In the genomic region with DNA sequence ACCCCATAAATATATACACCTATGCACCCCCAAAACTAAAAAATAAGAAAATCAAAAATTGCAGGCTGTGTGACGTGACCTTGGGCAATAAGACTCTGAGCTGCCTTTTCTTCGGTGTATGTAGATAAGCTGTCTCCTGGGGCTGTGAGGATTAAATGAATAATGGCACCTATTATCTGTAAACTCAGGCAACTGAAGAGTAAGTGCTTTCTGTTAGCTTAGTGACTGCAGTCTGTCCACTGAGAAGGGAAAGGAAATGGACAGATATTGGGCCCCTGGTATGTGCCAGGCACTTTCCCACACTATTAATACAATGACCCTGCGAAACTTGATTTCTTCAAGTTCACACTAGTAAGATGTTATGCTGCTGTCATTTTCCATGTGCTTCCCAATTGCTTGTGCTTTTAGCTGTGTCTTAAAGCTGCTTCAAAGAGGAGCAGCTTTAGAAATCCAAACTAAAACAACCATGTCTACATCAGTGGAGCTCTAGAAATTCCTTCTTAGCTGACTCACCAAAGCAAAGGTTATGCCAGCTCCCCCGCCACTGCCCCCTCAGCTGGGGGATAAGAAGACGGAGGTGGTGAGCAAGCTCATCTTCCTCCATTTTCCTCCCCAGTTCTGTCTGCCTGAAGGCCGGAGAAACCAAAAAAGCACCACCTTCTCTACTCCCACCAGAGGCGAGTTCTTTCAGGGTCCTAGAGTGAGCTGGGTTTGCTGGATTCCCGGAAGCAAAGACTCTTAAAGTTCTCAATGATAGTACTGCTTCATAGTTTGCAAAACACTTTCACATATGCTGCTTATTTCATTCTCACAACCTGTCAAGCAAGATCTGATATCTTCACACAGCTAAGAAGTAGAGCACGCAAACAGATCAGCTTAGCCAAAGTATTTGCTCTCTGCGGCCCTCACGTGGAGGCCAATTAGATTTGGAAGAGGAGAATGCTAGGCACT, we compare ENCODE assay signal across 9 cellular contexts. TPM values are rescaled to one million over a fixed set of nuclear protein-coding genes. Genes with fewer than 3 reads are reported as not detected.
A peak's percentile ranks its signal among the peaks of the same experiment; 100 is the strongest.
DNase-seq lines count a peak whose midpoint lies in the region; ATAC-seq and TF ChIP-seq lines count a peak whose summit lies in the region.
"Had no signal": no experiment of that assay in that cellular context is flagged by ENCODE, and none has a peak within 500 bp of the region (broad histone marks: within the 10 kb centered on the region; RNA-seq: fewer than 3 reads in every experiment).

No MANE protein-coding gene starts in this region.

- no peak overlapping the region for H3K27ac Mint-ChIP-seq in T-helper 2 cell treated with Interferon-gamma antibody and Interleukin-4, amounts not matched to agents 5 μg/mL and 100 μg/mL, for 36 hours
- H3K27ac Mint-ChIP-seq in activated naive CD8-positive, alpha-beta T cell treated with anti-CD3 and anti-CD28 coated beads for 36 hours = no peak overlapping the region

- H3K36me3 ChIP-seq in HEK293 (ENCODE audit: control insufficient read depth in 2 of 2, insufficient read depth in 1 of 2, low read length in 2 of 2) = peaks cover 9 to 12% of the 10 kb centered on the region in 2 experiments
- H3K36me3 ChIP-seq in smooth muscle cell (ENCODE audit: low read depth) = no peaks in the 10 kb centered on the region

- no peak for TF ChIP-seq CTCF in HEK293 (tag by site-specific recombination; IDR thresholded peaks at IDR 0.05)
- TF ChIP-seq CTCF in smooth muscle cell (IDR thresholded peaks at IDR 0.05; ENCODE audit: borderline replicate concordance, insufficient read depth, poor library complexity, severe bottlenecking) = no peak

- no peak overlapping the region for H2AFZ ChIP-seq in smooth muscle cell (ENCODE audit: low read depth)

- POLR2A ChIA-PET in HEK293 (lab: Yijun Ruan, JAX) = interaction anchor here (0.6 to 3.5 kb wide), 2 partner anchors 35 to 47 kb away, joined by 7 to 18 read pairs; a partner anchor contains a TSS

- CTCF ChIA-PET in HEK293 (lab: Yijun Ruan, JAX) = interaction anchor here (0.5 to 0.8 kb wide), 2 partner anchors 35 to 672 kb away, joined by 3 read pairs; a partner anchor contains a TSS

- H3K9me3 ChIP-seq in HEK293 (ENCODE audit: control insufficient read depth, insufficient read depth, low read depth, low read length) (no peaks in the 10 kb centered on the region), smooth muscle cell (replicated peaks; ENCODE audit: low read depth) (no peaks in the 10 kb centered on the region)
- H3K9me3 ChIP-seq: neutrophil had no signal

- peak; percentile 55 for ATAC-seq in left ventricle myocardium superior
- no peak for ATAC-seq in GM19328 (IDR thresholded peaks at IDR 0.05; ENCODE audit: unreplicated experiment)

- H3K79me2 ChIP-seq in smooth muscle cell (ENCODE audit: low read depth) = no peaks in the 10 kb centered on the region

- H3K4me3 Mint-ChIP-seq in T-helper 2 cell treated with Interferon-gamma antibody and Interleukin-4, amounts not matched to agents 5 μg/mL and 100 μg/mL, for 36 hours = no peak overlapping the region
- H3K4me3 Mint-ChIP-seq in activated naive CD8-positive, alpha-beta T cell treated with anti-CD3 and anti-CD28 coated beads for 36 hours = no peak overlapping the region

- peak; percentile 38 for DNase-seq in T1000 (lab: John Stamatoyannopoulos, UW)
- no peak for DNase-seq in left ventricle myocardium superior
- no peak for DNase-seq in smooth muscle cell (lab: John Stamatoyannopoulos, UW; ENCODE audit: unreplicated experiment)
- DNase-seq in T-helper 2 cell treated with Interferon-gamma antibody and Interleukin-4, amounts not matched to agents 5 μg/mL and 100 μg/mL, for 36 hours (ENCODE audit: low spot score) = no peak
- no peak for DNase-seq in SIG-M5 treated with dmso at 0.1 percent for 504 hours (lab: John Stamatoyannopoulos, UW; ENCODE audit: unreplicated experiment)
- DNase-seq in activated naive CD8-positive, alpha-beta T cell treated with anti-CD3 and anti-CD28 coated beads for 36 hours = no peak

- H3K4me1 ChIP-seq in HEK293 (ENCODE audit: control insufficient read depth, insufficient read depth, low read length) (no peaks in the 10 kb centered on the region), smooth muscle cell (ENCODE audit: low read depth) (peaks cover 13% of the 10 kb centered on the region)

- WGBS in smooth muscle cell (ENCODE audit: low lambda C conversion rate) = 46% methylated on average over 11 of the region's 11 CpGs

- peak overlapping the region; percentile 61 for H3K4me2 ChIP-seq in smooth muscle cell

- intact Hi-C loops in left ventricle myocardium superior (cut with micrococcal nuclease) = no loop called here

- no peaks in the 10 kb centered on the region for H3K9me3 Mint-ChIP-seq in T-helper 2 cell treated with Interferon-gamma antibody and Interleukin-4, amounts not matched to agents 5 μg/mL and 100 μg/mL, for 36 hours
- H3K9me3 Mint-ChIP-seq in activated naive CD8-positive, alpha-beta T cell treated with anti-CD3 and anti-CD28 coated beads for 36 hours = no peaks in the 10 kb centered on the region

- H3K27me3 Mint-ChIP-seq in T-helper 2 cell treated with Interferon-gamma antibody and Interleukin-4, amounts not matched to agents 5 μg/mL and 100 μg/mL, for 36 hours (ENCODE audit: low read depth) = no peaks in the 10 kb centered on the region
- no peaks in the 10 kb centered on the region for H3K27me3 Mint-ChIP-seq in activated naive CD8-positive, alpha-beta T cell treated with anti-CD3 and anti-CD28 coated beads for 36 hours

- H4K20me1 ChIP-seq in smooth muscle cell (ENCODE audit: low read depth) = no peaks in the 10 kb centered on the region

- H3K9ac ChIP-seq in smooth muscle cell (ENCODE audit: low read depth) = no peak overlapping the region

- peaks cover 14% of the 10 kb centered on the region for H3K36me3 Mint-ChIP-seq in T-helper 2 cell treated with Interferon-gamma antibody and Interleukin-4, amounts not matched to agents 5 μg/mL and 100 μg/mL, for 36 hours (ENCODE audit: low read depth)
- peaks cover 15% of the 10 kb centered on the region for H3K36me3 Mint-ChIP-seq in activated naive CD8-positive, alpha-beta T cell treated with anti-CD3 and anti-CD28 coated beads for 36 hours

- H3K4me3 ChIP-seq in HEK293 (ENCODE audit: low read depth, low read length) (no peak overlapping the region), smooth muscle cell (peak overlapping the region; percentile 2)

- H3K27ac ChIP-seq in HEK293 (ENCODE audit: extremely low read depth, low read depth, low read length) (no peak overlapping the region), smooth muscle cell (ENCODE audit: low read depth) (peak overlapping the region; percentile 91)
- H3K27ac ChIP-seq: neutrophil had no signal

- H3F3A ChIP-seq in smooth muscle cell (ENCODE audit: low read depth) = no peaks in the 10 kb centered on the region

- H3K27me3 ChIP-seq in smooth muscle cell (ENCODE audit: low read depth) = no peaks in the 10 kb centered on the region
- H3K27me3 ChIP-seq: neutrophil had no signal

- peaks cover 8% of the 10 kb centered on the region for H3K4me1 Mint-ChIP-seq in T-helper 2 cell treated with Interferon-gamma antibody and Interleukin-4, amounts not matched to agents 5 μg/mL and 100 μg/mL, for 36 hours (ENCODE audit: low read depth)
- peaks cover 13% of the 10 kb centered on the region for H3K4me1 Mint-ChIP-seq in activated naive CD8-positive, alpha-beta T cell treated with anti-CD3 and anti-CD28 coated beads for 36 hours

TF ChIP-seq in HEK293, 187 proteins besides CTCF, POLR2A, EP300 and RAD21:
- TF ChIP-seq, protein P1, sequence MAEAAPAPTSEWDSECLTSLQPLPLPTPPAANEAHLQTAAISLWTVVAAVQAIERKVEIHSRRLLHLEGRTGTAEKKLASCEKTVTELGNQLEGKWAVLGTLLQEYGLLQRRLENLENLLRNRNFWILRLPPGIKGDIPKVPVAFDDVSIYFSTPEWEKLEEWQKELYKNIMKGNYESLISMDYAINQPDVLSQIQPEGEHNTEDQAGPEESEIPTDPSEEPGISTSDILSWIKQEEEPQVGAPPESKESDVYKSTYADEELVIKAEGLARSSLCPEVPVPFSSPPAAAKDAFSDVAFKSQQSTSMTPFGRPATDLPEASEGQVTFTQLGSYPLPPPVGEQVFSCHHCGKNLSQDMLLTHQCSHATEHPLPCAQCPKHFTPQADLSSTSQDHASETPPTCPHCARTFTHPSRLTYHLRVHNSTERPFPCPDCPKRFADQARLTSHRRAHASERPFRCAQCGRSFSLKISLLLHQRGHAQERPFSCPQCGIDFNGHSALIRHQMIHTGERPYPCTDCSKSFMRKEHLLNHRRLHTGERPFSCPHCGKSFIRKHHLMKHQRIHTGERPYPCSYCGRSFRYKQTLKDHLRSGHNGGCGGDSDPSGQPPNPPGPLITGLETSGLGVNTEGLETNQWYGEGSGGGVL (tag by site-specific recombination; IDR thresholded peaks at IDR 0.05) = peak; percentile 62
- no peak for TF ChIP-seq ZNF785 (tag by site-specific recombination; IDR thresholded peaks at IDR 0.05)
- peak; percentile 84 for TF ChIP-seq EGR2 (tag by site-specific recombination; IDR thresholded peaks at IDR 0.05; ENCODE audit: low read depth)
- no peak for TF ChIP-seq ZNF202 (tag by site-specific recombination; IDR thresholded peaks at IDR 0.05; ENCODE audit: borderline replicate concordance)
- peak; percentile 68 for TF ChIP-seq ZFHX2 (tag by site-specific recombination; conservative IDR thresholded peaks at IDR 0.05)
- TF ChIP-seq ZNF677 (tag by site-specific recombination; IDR thresholded peaks at IDR 0.05) = 0 out of 2 replicates have a peak, but pooled peaks have one; percentile 34

RNA-seq across cellular contexts. Expression of a gene that starts 8.8 kb away (rescaled TPM):
- not detected for total RNA-seq in left ventricle myocardium superior
- not detected in 2 replicates for total RNA-seq in smooth muscle cell
- not detected in 2 replicates for polyA plus RNA-seq in smooth muscle cell
- total RNA-seq in activated naive CD8-positive, alpha-beta T cell treated with anti-CD3 and anti-CD28 coated beads for 36 hours = not detected

RNA-seq across cellular contexts. Expression of a gene that starts 35.3 kb away (rescaled TPM):
- 59.0 TPM for total RNA-seq in left ventricle myocardium superior
- total RNA-seq in smooth muscle cell = 40.7 and 41.8 TPM in 2 replicates
- 20.3 and 27.2 TPM in 2 replicates for polyA plus RNA-seq in smooth muscle cell
- 10 to 100 TPM; 36.0 to 37.2 TPM for total RNA-seq in activated naive CD8-positive, alpha-beta T cell treated with anti-CD3 and anti-CD28 coated beads for 36 hours
